14 cellular contexts compared by ENCODE assay signal in genomic region chrX:119251381-119251780, GRCh38. TPM values are rescaled to one million over a fixed set of nuclear protein-coding genes. Genes with fewer than 3 reads are reported as not detected.
DNase-seq lines count a peak whose midpoint lies in the region; TF ChIP-seq lines count a peak whose summit lies in the region.
"Had no signal": no experiment of that assay in that cellular context is flagged by ENCODE, and none has a peak within 500 bp of the region (broad histone marks: within the 10 kb centered on the region; RNA-seq: fewer than 3 reads in every experiment).

No MANE protein-coding gene starts in this region.

- no peak for TF ChIP-seq POLR2A in transverse colon (IDR thresholded peaks at IDR 0.05)

- TF ChIP-seq EP300 in transverse colon (IDR thresholded peaks at IDR 0.05; ENCODE audit: low read depth): no peak

- H3K4me1 Mint-ChIP-seq in activated T-cell treated with anti-CD3 and anti-CD28 coated beads, Interleukin-2, amount 50 U/mL, for 24 hours (ENCODE audit: low read depth): peaks cover 2% of the 10 kb centered on the region
- H3K4me1 Mint-ChIP-seq: CD14-positive monocyte, H9 had no signal

- no peak overlapping the region for H3K27ac ChIP-seq in colonic mucosa
- peak overlapping the region in 1 of 4 donors; percentile 16 for H3K27ac ChIP-seq in transverse colon

- 50% methylated on average over 4 of the region's 4 CpGs; no CpG with 5 or more reads in 1 of the 2 donors for WGBS in transverse colon (ENCODE audit: low coverage in 1 of 2), 2 donors

- H3K27me3 Mint-ChIP-seq in activated T-cell treated with anti-CD3 and anti-CD28 coated beads, Interleukin-2, amount 50 U/mL, for 24 hours: peaks cover 22% of the 10 kb centered on the region

- intact Hi-C loops in colonic mucosa (cut with DNase I): no loop called here
- intact Hi-C loops in transverse colon (cut with DNase I; ENCODE audit: low total_unique reads): no loop called here

- H3K4me3 ChIP-seq in colonic mucosa: no peak overlapping the region
- H3K4me3 ChIP-seq in transverse colon: no peak overlapping the region

- no peaks in the 10 kb centered on the region for H3K36me3 ChIP-seq in colonic mucosa
- H3K36me3 ChIP-seq in transverse colon: no peaks in the 10 kb centered on the region

- no peak for TF ChIP-seq CTCF in colonic mucosa (IDR thresholded peaks at IDR 0.05)
- no peak for TF ChIP-seq CTCF in transverse colon (IDR thresholded peaks at IDR 0.05)

- H3K27me3 ChIP-seq in colonic mucosa (no peaks in the 10 kb centered on the region), transverse colon (no peaks in the 10 kb centered on the region)

- no peak overlapping the region for H3K4me3 Mint-ChIP-seq in activated T-cell treated with anti-CD3 and anti-CD28 coated beads, Interleukin-2, amount 50 U/mL, for 24 hours
- H3K4me3 Mint-ChIP-seq: CD14-positive monocyte; CD8-positive, alpha-beta T cell; H9 had no signal

- no peaks in the 10 kb centered on the region for H3K9me3 Mint-ChIP-seq in activated T-cell treated with anti-CD3 and anti-CD28 coated beads, Interleukin-2, amount 50 U/mL, for 24 hours
- H3K9me3 Mint-ChIP-seq: CD14-positive monocyte; CD8-positive, alpha-beta T cell had no signal

- DNase-seq in HT-29 (ENCODE audit: low spot score): peak; percentile 45
- peak; percentile 60 for DNase-seq in NCI-H526 treated with DMSO at 0.1 percent for 48 hours (lab: John Stamatoyannopoulos, UW)
- peak; percentile 33 for DNase-seq in colonic mucosa
- peak; percentile 54 for DNase-seq in transverse colon
- no peak for DNase-seq in NCI-H524 (lab: John Stamatoyannopoulos, UW)
- no peak for DNase-seq in activated T-cell treated with anti-CD3 and anti-CD28 coated beads, Interleukin-2, amount 50 U/mL, for 24 hours
- no peak for DNase-seq in COR-L47 (lab: John Stamatoyannopoulos, UW)
- DNase-seq: Caco-2; CD8-positive, alpha-beta T cell; DND-41; GDM1; GOT3; H9 had no signal

- H3K9ac ChIP-seq in colonic mucosa (ENCODE audit: low read depth in 2 of 2, low read length in 2 of 2): no peak overlapping the region

- no peaks in the 10 kb centered on the region for H3K4me1 ChIP-seq in colonic mucosa
- H3K4me1 ChIP-seq in transverse colon: no peaks in the 10 kb centered on the region
- H3K4me1 ChIP-seq: Caco-2 had no signal

- no peaks in the 10 kb centered on the region for H3K9me3 ChIP-seq in colonic mucosa
- no peaks in the 10 kb centered on the region for H3K9me3 ChIP-seq in transverse colon
- H3K9me3 ChIP-seq: Caco-2 had no signal

- in situ Hi-C loops in transverse colon (cut with MboI; ENCODE audit: low pct_ligation_motif_present in 1 of 4, low pct_unique_long_range_greater_than_20kb in 1 of 4, low sequenced_read_pairs in 3 of 4): no loop called here

- peaks cover 14% of the 10 kb centered on the region for H3K36me3 Mint-ChIP-seq in activated T-cell treated with anti-CD3 and anti-CD28 coated beads, Interleukin-2, amount 50 U/mL, for 24 hours (ENCODE audit: low read depth)

- no peak overlapping the region for H3K27ac Mint-ChIP-seq in activated T-cell treated with anti-CD3 and anti-CD28 coated beads, Interleukin-2, amount 50 U/mL, for 24 hours
- H3K27ac Mint-ChIP-seq: CD14-positive monocyte; CD8-positive, alpha-beta T cell; H9 had no signal

RNA-seq across cellular contexts. Expression of gene PGRMC1, which starts 15.3 kb away (rescaled TPM):
- 169 and 172 TPM in 2 replicates for total RNA-seq in HT-29 (2014; rRNA removed; shearing (Covaris generic))
- 100 to 1,000 TPM; 105 to 132 TPM for total RNA-seq in colonic mucosa
- 100 to 1,000 TPM in 2 of 4 donors, 10 to 100 TPM in 2; 96.7 to 213 (median 136) TPM for total RNA-seq in transverse colon

Comparison
In these comparisons a context has a peak if more than half of its experiments do, and no peak if none do; other contexts are left out.
1. DNase-seq: peak in HT-29 (single experiment), NCI-H526 treated with DMSO at 0.1 percent for 48 hours (single experiment), colonic mucosa (single experiment) and transverse colon (single experiment); none in NCI-H524 (0 of 2), activated T-cell treated with anti-CD3 and anti-CD28 coated beads, Interleukin-2, amount 50 U/mL, for 24 hours (single experiment) and COR-L47 (single experiment).